ENCODE assay signal across 16 cellular contexts in the genomic region with DNA sequence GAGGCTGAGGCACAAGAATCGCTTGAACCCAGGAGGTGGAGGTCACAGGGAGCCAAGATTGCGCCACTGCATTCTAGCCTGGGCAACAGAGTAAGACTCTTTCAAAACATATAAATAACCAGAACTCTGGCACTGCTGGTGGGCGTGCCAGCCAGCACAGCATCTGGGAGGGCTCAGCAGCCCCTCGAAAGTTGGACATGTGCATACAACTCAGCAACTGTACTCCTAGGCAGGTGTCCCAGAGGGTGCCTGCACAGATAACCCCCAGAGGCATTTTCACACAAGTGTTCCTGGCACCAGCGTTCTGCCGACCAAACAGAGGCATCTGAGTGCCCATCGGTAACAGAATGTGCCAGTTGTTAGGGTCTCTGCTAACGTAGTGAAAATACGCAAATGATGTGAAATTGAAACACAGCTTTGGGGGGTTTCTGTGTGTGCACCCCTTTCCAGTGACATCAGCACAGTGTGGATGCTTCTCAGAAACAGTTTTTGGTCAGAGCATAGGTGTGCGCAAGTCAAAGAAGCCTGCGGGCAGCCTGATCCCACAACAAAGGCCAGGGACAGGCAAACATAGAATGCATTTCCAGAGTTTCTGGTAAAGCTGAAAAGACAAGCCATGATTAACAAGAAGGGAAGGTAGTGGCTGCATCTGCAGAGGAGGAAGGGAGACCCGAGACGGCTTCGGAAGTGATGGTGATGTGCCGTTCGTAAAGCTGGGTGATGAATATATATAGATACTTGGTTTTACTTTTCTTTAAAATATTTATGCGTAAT.
"Had no signal": no experiment of that assay in that cellular context is flagged by ENCODE, and none has a peak within 500 bp of the region (broad histone marks: within the 10 kb centered on the region; RNA-seq: fewer than 3 reads in every experiment).

No MANE protein-coding gene starts in this region.

- H3K4me2 ChIP-seq: SK-N-SH had no signal

- H3K4me1 ChIP-seq: colonic mucosa, esophagus squamous epithelium, transverse colon had no signal

- DNase-seq: activated CD4-positive, alpha-beta T cell treated with anti-CD3 and anti-CD28 coated beads for 36 hours; central memory CD4-positive, alpha-beta T cell; colonic mucosa; effector CD4-positive, alpha-beta T cell; esophagus squamous epithelium; naive thymus-derived CD8-positive, alpha-beta T cell; retina; stimulated activated CD4-positive, alpha-beta T cell treated with anti-CD3 and anti-CD28 coated beads, Interleukin-15, amount 100 ng/mL, for 24 hours; stimulated activated CD4-positive, alpha-beta T cell treated with anti-CD3 and anti-CD28 coated beads, Interleukin-4, amount 100 ng/mL, for 24 hours; stimulated activated naive CD4-positive, alpha-beta T cell treated with Interleukin-2 at 50 U/mL for 16 hours; T1000; transverse colon had no signal

- H3K27me3 ChIP-seq: colonic mucosa had no signal

- H3K9me2 ChIP-seq: SK-N-SH had no signal

- H3K36me3 ChIP-seq: colonic mucosa, esophagus squamous epithelium, transverse colon had no signal

- H3K9ac ChIP-seq: SK-N-SH had no signal

- H3K9me3 Mint-ChIP-seq: activated naive CD4-positive, alpha-beta T cell treated with anti-CD3 and anti-CD28 coated beads, Interleukin-2, amount 50 U/mL, for 72 hours; naive thymus-derived CD8-positive, alpha-beta T cell; T-cell had no signal

- H3K27ac Mint-ChIP-seq: activated CD4-positive, alpha-beta T cell treated with anti-CD3 and anti-CD28 coated beads for 36 hours; activated naive CD4-positive, alpha-beta T cell treated with anti-CD3 and anti-CD28 coated beads, Interleukin-2, amount 50 U/mL, for 72 hours; naive thymus-derived CD8-positive, alpha-beta T cell; T-cell had no signal

- H3K4me3 ChIP-seq: colonic mucosa, esophagus squamous epithelium, transverse colon had no signal

- H3K4me3 Mint-ChIP-seq: activated CD4-positive, alpha-beta T cell treated with anti-CD3 and anti-CD28 coated beads for 36 hours; naive thymus-derived CD8-positive, alpha-beta T cell; T-cell had no signal

- ATAC-seq: activated CD4-positive, alpha-beta T cell treated with anti-CD3 and anti-CD28 coated beads for 36 hours; activated naive CD4-positive, alpha-beta T cell treated with anti-CD3 and anti-CD28 coated beads, Interleukin-2, amount 50 U/mL, for 72 hours; left colon; naive thymus-derived CD8-positive, alpha-beta T cell; T-cell had no signal

- H3K27ac ChIP-seq: colonic mucosa, esophagus squamous epithelium, transverse colon had no signal

- H3K4me1 Mint-ChIP-seq: activated CD4-positive, alpha-beta T cell treated with anti-CD3 and anti-CD28 coated beads for 36 hours; naive thymus-derived CD8-positive, alpha-beta T cell; T-cell had no signal

- H3K9me3 ChIP-seq: colonic mucosa, esophagus squamous epithelium, SK-N-SH, transverse colon had no signal

- H3K36me3 Mint-ChIP-seq: activated naive CD4-positive, alpha-beta T cell treated with anti-CD3 and anti-CD28 coated beads, Interleukin-2, amount 50 U/mL, for 72 hours; naive thymus-derived CD8-positive, alpha-beta T cell; T-cell had no signal
